Comparison of ENCODE assay signal across 1 cellular context in the genomic region with DNA sequence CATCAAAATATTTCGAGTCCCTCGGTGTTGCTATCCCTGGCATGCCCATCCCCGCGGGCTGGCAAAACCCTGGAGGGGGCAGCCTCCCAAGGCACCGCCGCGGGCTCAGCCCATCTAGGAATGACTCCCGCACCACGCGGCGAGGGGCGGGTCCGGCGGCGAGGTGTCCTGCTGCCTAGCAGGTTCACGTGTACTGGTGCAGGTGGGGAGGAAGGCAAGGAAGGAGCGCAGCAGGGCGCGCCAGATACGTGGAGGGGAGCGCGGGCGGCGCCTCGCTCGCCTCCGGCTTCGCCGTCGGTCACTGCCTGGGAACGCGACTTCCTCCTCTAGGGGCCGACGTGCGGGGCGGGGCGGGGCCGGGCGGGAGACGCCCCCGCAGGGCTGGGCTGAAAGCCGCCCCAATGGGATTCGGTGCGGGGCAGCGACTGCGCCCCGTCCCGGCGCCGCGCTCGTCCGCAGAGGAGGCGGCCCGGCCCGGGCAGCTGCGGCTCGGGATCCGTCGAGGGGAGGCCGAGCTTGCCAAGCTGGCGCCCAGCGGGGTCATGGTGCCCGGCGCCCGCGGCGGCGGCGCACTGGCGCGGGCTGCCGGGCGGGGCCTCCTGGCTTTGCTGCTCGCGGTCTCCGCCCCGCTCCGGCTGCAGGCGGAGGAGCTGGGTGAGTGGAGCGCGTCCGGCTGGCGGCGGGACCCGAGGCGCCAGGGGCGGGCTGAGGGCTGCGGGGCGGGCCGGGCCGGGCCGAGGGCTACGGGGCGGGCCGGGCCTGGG.
TF ChIP-seq lines count a peak whose summit lies in the region.

A gene (plus strand): TSS at position 435 of the 764 bp plus-strand sequence. CDS start 108 bp downstream, at position 543.

TF ChIP-seq in HepG2, 621 proteins besides CTCF, POLR2A, EP300 and RAD21 (continued from another document):
- TF ChIP-seq, protein P1, sequence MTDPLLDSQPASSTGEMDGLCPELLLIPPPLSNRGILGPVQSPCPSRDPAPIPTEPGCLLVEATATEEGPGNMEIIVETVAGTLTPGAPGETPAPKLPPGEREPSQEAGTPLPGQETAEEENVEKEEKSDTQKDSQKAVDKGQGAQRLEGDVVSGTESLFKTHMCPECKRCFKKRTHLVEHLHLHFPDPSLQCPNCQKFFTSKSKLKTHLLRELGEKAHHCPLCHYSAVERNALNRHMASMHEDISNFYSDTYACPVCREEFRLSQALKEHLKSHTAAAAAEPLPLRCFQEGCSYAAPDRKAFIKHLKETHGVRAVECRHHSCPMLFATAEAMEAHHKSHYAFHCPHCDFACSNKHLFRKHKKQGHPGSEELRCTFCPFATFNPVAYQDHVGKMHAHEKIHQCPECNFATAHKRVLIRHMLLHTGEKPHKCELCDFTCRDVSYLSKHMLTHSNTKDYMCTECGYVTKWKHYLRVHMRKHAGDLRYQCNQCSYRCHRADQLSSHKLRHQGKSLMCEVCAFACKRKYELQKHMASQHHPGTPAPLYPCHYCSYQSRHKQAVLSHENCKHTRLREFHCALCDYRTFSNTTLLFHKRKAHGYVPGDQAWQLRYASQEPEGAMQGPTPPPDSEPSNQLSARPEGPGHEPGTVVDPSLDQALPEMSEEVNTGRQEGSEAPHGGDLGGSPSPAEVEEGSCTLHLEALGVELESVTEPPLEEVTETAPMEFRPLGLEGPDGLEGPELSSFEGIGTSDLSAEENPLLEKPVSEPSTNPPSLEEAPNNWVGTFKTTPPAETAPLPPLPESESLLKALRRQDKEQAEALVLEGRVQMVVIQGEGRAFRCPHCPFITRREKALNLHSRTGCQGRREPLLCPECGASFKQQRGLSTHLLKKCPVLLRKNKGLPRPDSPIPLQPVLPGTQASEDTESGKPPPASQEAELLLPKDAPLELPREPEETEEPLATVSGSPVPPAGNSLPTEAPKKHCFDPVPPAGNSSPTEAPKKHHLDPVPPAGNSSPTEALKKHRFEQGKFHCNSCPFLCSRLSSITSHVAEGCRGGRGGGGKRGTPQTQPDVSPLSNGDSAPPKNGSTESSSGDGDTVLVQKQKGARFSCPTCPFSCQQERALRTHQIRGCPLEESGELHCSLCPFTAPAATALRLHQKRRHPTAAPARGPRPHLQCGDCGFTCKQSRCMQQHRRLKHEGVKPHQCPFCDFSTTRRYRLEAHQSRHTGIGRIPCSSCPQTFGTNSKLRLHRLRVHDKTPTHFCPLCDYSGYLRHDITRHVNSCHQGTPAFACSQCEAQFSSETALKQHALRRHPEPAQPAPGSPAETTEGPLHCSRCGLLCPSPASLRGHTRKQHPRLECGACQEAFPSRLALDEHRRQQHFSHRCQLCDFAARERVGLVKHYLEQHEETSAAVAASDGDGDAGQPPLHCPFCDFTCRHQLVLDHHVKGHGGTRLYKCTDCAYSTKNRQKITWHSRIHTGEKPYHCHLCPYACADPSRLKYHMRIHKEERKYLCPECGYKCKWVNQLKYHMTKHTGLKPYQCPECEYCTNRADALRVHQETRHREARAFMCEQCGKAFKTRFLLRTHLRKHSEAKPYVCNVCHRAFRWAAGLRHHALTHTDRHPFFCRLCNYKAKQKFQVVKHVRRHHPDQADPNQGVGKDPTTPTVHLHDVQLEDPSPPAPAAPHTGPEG (CRISPR knock-in tag; IDR thresholded peaks at IDR 0.05): peak; percentile 11; the same call in 1 of the 2 replicates
